ENCODE assay signal across 9 cellular contexts in the genomic region with DNA sequence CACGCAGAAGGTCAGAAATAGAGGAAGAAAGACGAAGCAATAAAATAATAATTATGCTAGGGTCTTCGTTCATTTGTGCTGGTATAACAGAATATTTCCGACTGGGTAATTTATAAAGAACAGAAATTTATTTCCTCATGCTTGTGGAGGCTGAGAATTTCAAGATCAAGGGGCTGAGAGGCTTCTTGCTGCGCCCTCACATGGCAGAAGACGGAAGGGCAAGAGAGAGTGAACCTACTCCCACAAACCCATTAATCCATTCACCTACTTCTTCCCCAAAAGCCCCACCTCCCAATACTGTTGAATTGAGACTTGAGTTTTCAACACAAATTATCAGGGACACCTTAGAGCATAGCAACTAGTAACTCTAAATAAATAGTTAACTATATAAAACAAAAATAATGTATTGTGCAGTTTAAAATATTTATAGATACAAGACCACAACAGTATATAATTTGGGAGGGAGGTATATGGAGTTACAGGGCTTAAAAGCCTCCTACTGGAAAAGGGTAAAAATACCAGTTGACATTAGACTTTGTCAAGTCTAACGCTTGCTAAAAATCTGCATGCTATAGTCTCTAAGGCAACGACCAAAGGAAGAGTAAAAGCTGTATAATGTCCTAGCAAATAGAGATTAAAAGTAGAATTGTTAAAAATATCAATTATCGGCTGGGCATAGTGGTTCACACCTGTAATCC. TPM values are rescaled to one million over a fixed set of nuclear protein-coding genes. Genes with fewer than 3 reads are reported as not detected.
DNase-seq lines count a peak whose midpoint lies in the region; ATAC-seq and TF ChIP-seq lines count a peak whose summit lies in the region.
"Had no signal": no experiment of that assay in that cellular context is flagged by ENCODE, and none has a peak within 500 bp of the region (broad histone marks: within the 10 kb centered on the region; RNA-seq: fewer than 3 reads in every experiment).

No MANE protein-coding gene starts in this region.

- H3K4me1 ChIP-seq in DND-41 (ENCODE audit: insufficient read depth, low read length): peaks cover 7% of the 10 kb centered on the region; the same call in 1 of the 2 replicates
- no peaks in the 10 kb centered on the region for H3K4me1 ChIP-seq in colonic mucosa

- no peak overlapping the region for H3K4me2 ChIP-seq in DND-41 (ENCODE audit: insufficient read depth, low read length)

- no peaks in the 10 kb centered on the region for H3K79me2 ChIP-seq in DND-41 (ENCODE audit: insufficient read depth, low read length)

- H3K36me3 ChIP-seq in DND-41 (ENCODE audit: insufficient read depth, low read length): no peaks in the 10 kb centered on the region
- no peaks in the 10 kb centered on the region for H3K36me3 ChIP-seq in colonic mucosa

- H3K36me3 Mint-ChIP-seq in nephron progenitor cell (ENCODE audit: low read depth): peaks cover 3% of the 10 kb centered on the region

- no peak overlapping the region for H3K4me3 Mint-ChIP-seq in nephron progenitor cell
- H3K4me3 Mint-ChIP-seq: T-helper 1 cell treated with Interleukin-12 subunit alpha and Interleukin-12 subunit beta and Interleukin-4 antibody, amounts not matched to agents 30 μg/mL and 1 μg/mL, for 36 hours had no signal

- H3K4me3 ChIP-seq in DND-41 (ENCODE audit: low read depth in 1 of 2, low read length in 2 of 2): no peak overlapping the region
- H3K4me3 ChIP-seq in colonic mucosa: no peak overlapping the region

- TF ChIP-seq CTCF in DND-41 (IDR thresholded peaks at IDR 0.05; ENCODE audit: borderline replicate concordance, extremely low read depth, low read length, poor library complexity, severe bottlenecking): peak; percentile 55
- TF ChIP-seq CTCF in colonic mucosa (IDR thresholded peaks at IDR 0.05): peak; percentile 54
- TF ChIP-seq CTCF in nephron progenitor cell (IDR thresholded peaks at IDR 0.05): peak; percentile 64

- no peaks in the 10 kb centered on the region for H3K9me3 Mint-ChIP-seq in nephron progenitor cell
- H3K9me3 Mint-ChIP-seq: T-helper 1 cell treated with Interleukin-12 subunit alpha and Interleukin-12 subunit beta and Interleukin-4 antibody, amounts not matched to agents 30 μg/mL and 1 μg/mL, for 36 hours had no signal

- intact Hi-C loops in colonic mucosa (cut with DNase I): loop anchor here (10.0 kb wide), 1 partner anchor 76 kb away; no protein-coding TSS in a partner anchor

- DNase-seq in DND-41 (peak; percentile 24), SW480 (ENCODE audit: low spot score) (peak; percentile 17), colonic mucosa (peak; percentile 33), nephron progenitor cell (peak; percentile 55), NCI-H226 (no peak), DMS153 treated with DMSO at 0.1 percent for 48 hours (lab: John Stamatoyannopoulos, UW; ENCODE audit: unreplicated experiment) (no peak)

- no peak overlapping the region for H3K27ac ChIP-seq in DND-41 (ENCODE audit: low read length)
- H3K27ac ChIP-seq in colonic mucosa: no peak overlapping the region

- no peak overlapping the region for H3K27ac Mint-ChIP-seq in nephron progenitor cell
- H3K27ac Mint-ChIP-seq: T-helper 1 cell treated with Interleukin-12 subunit alpha and Interleukin-12 subunit beta and Interleukin-4 antibody, amounts not matched to agents 30 μg/mL and 1 μg/mL, for 36 hours had no signal

- no peaks in the 10 kb centered on the region for H4K20me1 ChIP-seq in DND-41 (ENCODE audit: insufficient read depth, low read length)

- H3K27me3 ChIP-seq in DND-41 (ENCODE audit: insufficient read depth, low read length, poor library complexity): no peaks in the 10 kb centered on the region
- H3K27me3 ChIP-seq in colonic mucosa: no peaks in the 10 kb centered on the region

- H3K9me3 ChIP-seq in DND-41 (ENCODE audit: insufficient read depth, low read length, severe bottlenecking) (no peaks in the 10 kb centered on the region), colonic mucosa (no peaks in the 10 kb centered on the region)

- H3K4me1 Mint-ChIP-seq in nephron progenitor cell: no peaks in the 10 kb centered on the region

- peaks cover 6% of the 10 kb centered on the region for H3K27me3 Mint-ChIP-seq in nephron progenitor cell (ENCODE audit: low read depth, poor library complexity)

- H2AFZ ChIP-seq in DND-41 (ENCODE audit: low read depth, low read length): no peak overlapping the region

- ATAC-seq in DND-41 (ENCODE audit: insufficient read depth, low read depth): peak; percentile 57; the same call in 2 of the 3 replicates
- peak; percentile 44 for ATAC-seq in HG02981 (IDR thresholded peaks at IDR 0.05; ENCODE audit: unreplicated experiment)
- no peak for ATAC-seq in GM18909 (IDR thresholded peaks at IDR 0.05; ENCODE audit: poor library complexity, unreplicated experiment)

- H3K9ac ChIP-seq in DND-41 (ENCODE audit: low read depth, low read length) (no peak overlapping the region), colonic mucosa (ENCODE audit: low read depth in 2 of 2, low read length in 2 of 2) (no peak overlapping the region)

RNA-seq across cellular contexts. Expression of gene NAA35, which starts 40.3 kb away (rescaled TPM):
- total RNA-seq in colonic mucosa: 10 to 100 TPM; 29.2 to 40.2 TPM

Comparison
In these comparisons a context has a peak if more than half of its experiments do, and no peak if none do; other contexts are left out.
1. DNase-seq: peak in DND-41 (single experiment), SW480 (single experiment), colonic mucosa (single experiment) and nephron progenitor cell (single experiment); none in NCI-H226 (single experiment) and DMS153 treated with DMSO at 0.1 percent for 48 hours (single experiment).
2. Peak in every context shown above with its lines, with median percentiles within 50 percentile points of each other: CTCF ChIP-seq.